ENCODE assay signal across 1 cellular context in genomic region chr10:5464521-5464920, GRCh38.
TF ChIP-seq lines count a peak whose summit lies in the region.

No MANE protein-coding gene starts in this region.

TF ChIP-seq in K562, 482 proteins besides CTCF, POLR2A, EP300 and RAD21:
- TF ChIP-seq SMAD2 (IDR thresholded peaks at IDR 0.05; ENCODE audit: low read depth, low read length) (no peak), ELK1 (CRISPR knock-in tag; IDR thresholded peaks at IDR 0.05) (no peak), USF1 (CRISPR knock-in tag; IDR thresholded peaks at IDR 0.05) (no peak), ZBTB34 (CRISPR knock-in tag; IDR thresholded peaks at IDR 0.05) (no peak), ZFX (CRISPR knock-in tag; IDR thresholded peaks at IDR 0.05) (no peak), SMARCA4 (IDR thresholded peaks at IDR 0.05) (no peak), SAP30 (IDR thresholded peaks at IDR 0.05; ENCODE audit: borderline replicate concordance, insufficient read depth, low read depth, low read length, poor library complexity, severe bottlenecking) (no peak), BRF1 (IDR thresholded peaks at IDR 0.05; ENCODE audit: borderline replicate concordance, extremely low read depth, insufficient read length) (no peak), PHF21A (IDR thresholded peaks at IDR 0.05; ENCODE audit: borderline replicate concordance, low read depth) (no peak), ZNF124 (CRISPR knock-in tag; IDR thresholded peaks at IDR 0.05) (no peak), ZNF75A (CRISPR knock-in tag; IDR thresholded peaks at IDR 0.05) (no peak), PHTF2 (CRISPR knock-in tag; IDR thresholded peaks at IDR 0.05) (no peak), CBX5 (IDR thresholded peaks at IDR 0.05; ENCODE audit: borderline replicate concordance, low read depth) (no peak), ZNF316 (IDR thresholded peaks at IDR 0.05) (no peak), GTF2F1 (IDR thresholded peaks at IDR 0.05; ENCODE audit: low read depth, low read length) (no peak), CHD2 (IDR thresholded peaks at IDR 0.05; ENCODE audit: low read depth, low read length) (no peak)
- TF ChIP-seq, protein P1, sequence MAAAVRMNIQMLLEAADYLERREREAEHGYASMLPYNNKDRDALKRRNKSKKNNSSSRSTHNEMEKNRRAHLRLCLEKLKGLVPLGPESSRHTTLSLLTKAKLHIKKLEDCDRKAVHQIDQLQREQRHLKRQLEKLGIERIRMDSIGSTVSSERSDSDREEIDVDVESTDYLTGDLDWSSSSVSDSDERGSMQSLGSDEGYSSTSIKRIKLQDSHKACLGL (CRISPR knock-in tag; IDR thresholded peaks at IDR 0.05; ENCODE audit: borderline replicate concordance, poor library complexity, severe bottlenecking) = no peak
- TF ChIP-seq, protein P2, sequence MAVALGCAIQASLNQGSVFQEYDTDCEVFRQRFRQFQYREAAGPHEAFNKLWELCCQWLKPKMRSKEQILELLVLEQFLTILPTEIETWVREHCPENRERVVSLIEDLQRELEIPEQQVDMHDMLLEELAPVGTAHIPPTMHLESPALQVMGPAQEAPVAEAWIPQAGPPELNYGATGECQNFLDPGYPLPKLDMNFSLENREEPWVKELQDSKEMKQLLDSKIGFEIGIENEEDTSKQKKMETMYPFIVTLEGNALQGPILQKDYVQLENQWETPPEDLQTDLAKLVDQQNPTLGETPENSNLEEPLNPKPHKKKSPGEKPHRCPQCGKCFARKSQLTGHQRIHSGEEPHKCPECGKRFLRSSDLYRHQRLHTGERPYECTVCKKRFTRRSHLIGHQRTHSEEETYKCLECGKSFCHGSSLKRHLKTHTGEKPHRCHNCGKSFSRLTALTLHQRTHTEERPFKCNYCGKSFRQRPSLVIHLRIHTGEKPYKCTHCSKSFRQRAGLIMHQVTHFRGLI (CRISPR knock-in tag; IDR thresholded peaks at IDR 0.05) = no peak
- TF ChIP-seq, protein P3, sequence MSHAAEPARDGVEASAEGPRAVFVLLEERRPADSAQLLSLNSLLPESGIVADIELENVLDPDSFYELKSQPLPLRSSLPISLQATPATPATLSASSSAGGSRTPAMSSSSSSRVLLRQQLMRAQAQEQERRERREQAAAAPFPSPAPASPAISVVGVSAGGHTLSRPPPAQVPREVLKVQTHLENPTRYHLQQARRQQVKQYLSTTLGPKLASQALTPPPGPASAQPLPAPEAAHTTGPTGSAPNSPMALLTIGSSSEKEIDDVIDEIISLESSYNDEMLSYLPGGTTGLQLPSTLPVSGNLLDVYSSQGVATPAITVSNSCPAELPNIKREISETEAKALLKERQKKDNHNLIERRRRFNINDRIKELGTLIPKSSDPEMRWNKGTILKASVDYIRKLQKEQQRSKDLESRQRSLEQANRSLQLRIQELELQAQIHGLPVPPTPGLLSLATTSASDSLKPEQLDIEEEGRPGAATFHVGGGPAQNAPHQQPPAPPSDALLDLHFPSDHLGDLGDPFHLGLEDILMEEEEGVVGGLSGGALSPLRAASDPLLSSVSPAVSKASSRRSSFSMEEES (CRISPR knock-in tag; IDR thresholded peaks at IDR 0.05) = no peak
